14 cellular contexts compared by ENCODE assay signal in the genomic region with DNA sequence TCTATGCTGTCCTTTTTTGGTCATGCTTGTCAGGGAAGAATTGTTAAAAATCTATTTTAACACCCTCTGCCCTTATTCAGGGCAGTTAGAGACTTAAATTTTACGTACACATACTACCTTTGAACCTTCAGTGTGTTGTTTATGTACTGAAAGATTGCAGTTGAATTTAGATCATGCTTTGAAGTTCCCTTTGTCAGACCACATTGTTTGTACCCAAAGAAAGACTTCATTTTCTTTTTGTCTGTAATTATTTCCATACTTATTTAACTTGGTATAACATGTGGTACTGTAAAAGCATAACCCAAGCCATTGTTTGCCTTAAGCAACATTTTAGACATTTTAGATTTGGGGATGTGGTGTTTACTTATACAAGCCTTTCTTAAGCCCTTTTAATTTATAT.
DNase-seq lines count a peak whose midpoint lies in the region; ATAC-seq and TF ChIP-seq lines count a peak whose summit lies in the region.
"Had no signal": no experiment of that assay in that cellular context is flagged by ENCODE, and none has a peak within 500 bp of the region (broad histone marks: within the 10 kb centered on the region; RNA-seq: fewer than 3 reads in every experiment).

No MANE protein-coding gene starts in this region.

- H3K4me3 Mint-ChIP-seq in GM23338 = no peak overlapping the region
- H3K4me3 Mint-ChIP-seq: CD4-positive, alpha-beta memory T cell had no signal

- no peak overlapping the region for H2AFZ ChIP-seq in GM23338

- peaks cover 63% of the 10 kb centered on the region for H3K4me1 Mint-ChIP-seq in GM23338

- H3K4me3 ChIP-seq in GM23338 (no peak overlapping the region), HUES6 (ENCODE audit: low read depth, low read length) (no peak overlapping the region), ascending aorta (no peak overlapping the region), SJCRH30 (no peak overlapping the region)
- H3K4me3 ChIP-seq: A549 had no signal

- peak overlapping the region; percentile 100 for H3K27ac ChIP-seq in GM23338 (ENCODE audit: low read depth)
- peak overlapping the region; percentile 73 for H3K27ac ChIP-seq in HUES6 (ENCODE audit: low read depth, low read length)
- H3K27ac ChIP-seq in ascending aorta = no peak overlapping the region
- H3K27ac ChIP-seq in SJCRH30 = no peak overlapping the region
- H3K27ac ChIP-seq: A549, C4-2B, HL-60 had no signal

- intact Hi-C loops in ascending aorta (cut with DNase I) = no loop called here

- H3K4me2 ChIP-seq in GM23338 = peak overlapping the region; percentile 55; the same call in 1 of the 2 replicates
- H3K4me2 ChIP-seq: A549 had no signal

- no peaks in the 10 kb centered on the region for H3K9me2 ChIP-seq in GM23338 (ENCODE audit: insufficient read depth)

- peaks cover 47% of the 10 kb centered on the region for H3K79me2 ChIP-seq in GM23338 (replicated peaks; ENCODE audit: insufficient read depth)

- no peak for TF ChIP-seq CTCF in GM23338 (conservative IDR thresholded peaks at IDR 0.05; ENCODE audit: low read depth in 2 of 2)
- no peak for TF ChIP-seq CTCF in ascending aorta (IDR thresholded peaks at IDR 0.05)

- no peaks in the 10 kb centered on the region for H3K36me3 ChIP-seq in GM23338 (ENCODE audit: insufficient read depth)
- H3K36me3 ChIP-seq in HUES6 (ENCODE audit: control insufficient read depth, insufficient read depth, low read length) = peaks cover 14% of the 10 kb centered on the region; the same call in 1 of the 2 replicates
- H3K36me3 ChIP-seq in ascending aorta = no peaks in the 10 kb centered on the region
- H3K36me3 ChIP-seq in SJCRH30 = no peaks in the 10 kb centered on the region
- H3K36me3 ChIP-seq: BE2C had no signal

- peaks cover 66% of the 10 kb centered on the region for H3K4me1 ChIP-seq in GM23338 (ENCODE audit: insufficient read depth)
- H3K4me1 ChIP-seq in HUES6 (ENCODE audit: control insufficient read depth, insufficient read depth, low read length) = peaks cover 63% of the 10 kb centered on the region
- peaks cover 0 to 14% of the 10 kb centered on the region in 2 donors for H3K4me1 ChIP-seq in ascending aorta
- H3K4me1 ChIP-seq in SJCRH30 = no peaks in the 10 kb centered on the region
- H3K4me1 ChIP-seq: BE2C had no signal

- H3K27me3 Mint-ChIP-seq in GM23338 (ENCODE audit: insufficient read depth, low read depth, poor library complexity) = peaks cover 14% of the 10 kb centered on the region
- H3K27me3 Mint-ChIP-seq: CD4-positive, alpha-beta memory T cell had no signal

- peak overlapping the region; percentile 97 for H3K27ac Mint-ChIP-seq in GM23338
- H3K27ac Mint-ChIP-seq: CD4-positive, alpha-beta memory T cell had no signal

- H3K36me3 Mint-ChIP-seq in GM23338 (ENCODE audit: low read depth) = peaks cover 24% of the 10 kb centered on the region

- H3K9me3 Mint-ChIP-seq in GM23338 = no peaks in the 10 kb centered on the region; the same call in 2 of the 3 replicates
- H3K9me3 Mint-ChIP-seq: CD4-positive, alpha-beta memory T cell had no signal

- peaks cover 29% of the 10 kb centered on the region for H3F3A ChIP-seq in GM23338 (replicated peaks; ENCODE audit: low read depth)

- H3K9me3 ChIP-seq in HUES6 (ENCODE audit: control insufficient read depth, insufficient read depth, low read depth, low read length) = no peaks in the 10 kb centered on the region
- no peaks in the 10 kb centered on the region for H3K9me3 ChIP-seq in ascending aorta
- no peaks in the 10 kb centered on the region for H3K9me3 ChIP-seq in SJCRH30 (replicated peaks)
- H3K9me3 ChIP-seq: A549, BE2C had no signal

- no peaks in the 10 kb centered on the region for H4K20me1 ChIP-seq in GM23338 (replicated peaks; ENCODE audit: insufficient read depth)

- H3K9ac ChIP-seq in HUES6 (ENCODE audit: low read length) = no peak overlapping the region

- H3K27me3 ChIP-seq in GM23338 (ENCODE audit: insufficient read depth) (no peaks in the 10 kb centered on the region), HUES6 (ENCODE audit: control insufficient read depth, insufficient read depth, low read length) (no peaks in the 10 kb centered on the region), ascending aorta (no peaks in the 10 kb centered on the region), SJCRH30 (no peaks in the 10 kb centered on the region)
- H3K27me3 ChIP-seq: BE2C had no signal

- ATAC-seq in GM23338 (no peak), esophagus mucosa (no peak)

- DNase-seq in GM23338 (ENCODE audit: low spot score) = no peak
- peak; percentile 38 for DNase-seq in foreskin melanocyte
- DNase-seq in ascending aorta (ENCODE audit: low spot score in 2 of 2) = no peak
- DNase-seq in SJCRH30 = no peak
- DNase-seq: BE2C; CD4-positive, alpha-beta memory T cell; DMS153; DMS79 treated with DMSO at 0.1 percent for 48 hours; EL had no signal

TF ChIP-seq in GM23338, 12 proteins besides CTCF, POLR2A, EP300 and RAD21:
- TF ChIP-seq, protein P1, sequence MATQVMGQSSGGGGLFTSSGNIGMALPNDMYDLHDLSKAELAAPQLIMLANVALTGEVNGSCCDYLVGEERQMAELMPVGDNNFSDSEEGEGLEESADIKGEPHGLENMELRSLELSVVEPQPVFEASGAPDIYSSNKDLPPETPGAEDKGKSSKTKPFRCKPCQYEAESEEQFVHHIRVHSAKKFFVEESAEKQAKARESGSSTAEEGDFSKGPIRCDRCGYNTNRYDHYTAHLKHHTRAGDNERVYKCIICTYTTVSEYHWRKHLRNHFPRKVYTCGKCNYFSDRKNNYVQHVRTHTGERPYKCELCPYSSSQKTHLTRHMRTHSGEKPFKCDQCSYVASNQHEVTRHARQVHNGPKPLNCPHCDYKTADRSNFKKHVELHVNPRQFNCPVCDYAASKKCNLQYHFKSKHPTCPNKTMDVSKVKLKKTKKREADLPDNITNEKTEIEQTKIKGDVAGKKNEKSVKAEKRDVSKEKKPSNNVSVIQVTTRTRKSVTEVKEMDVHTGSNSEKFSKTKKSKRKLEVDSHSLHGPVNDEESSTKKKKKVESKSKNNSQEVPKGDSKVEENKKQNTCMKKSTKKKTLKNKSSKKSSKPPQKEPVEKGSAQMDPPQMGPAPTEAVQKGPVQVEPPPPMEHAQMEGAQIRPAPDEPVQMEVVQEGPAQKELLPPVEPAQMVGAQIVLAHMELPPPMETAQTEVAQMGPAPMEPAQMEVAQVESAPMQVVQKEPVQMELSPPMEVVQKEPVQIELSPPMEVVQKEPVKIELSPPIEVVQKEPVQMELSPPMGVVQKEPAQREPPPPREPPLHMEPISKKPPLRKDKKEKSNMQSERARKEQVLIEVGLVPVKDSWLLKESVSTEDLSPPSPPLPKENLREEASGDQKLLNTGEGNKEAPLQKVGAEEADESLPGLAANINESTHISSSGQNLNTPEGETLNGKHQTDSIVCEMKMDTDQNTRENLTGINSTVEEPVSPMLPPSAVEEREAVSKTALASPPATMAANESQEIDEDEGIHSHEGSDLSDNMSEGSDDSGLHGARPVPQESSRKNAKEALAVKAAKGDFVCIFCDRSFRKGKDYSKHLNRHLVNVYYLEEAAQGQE (IDR thresholded peaks at IDR 0.05; ENCODE audit: unreplicated experiment) = no peak

Comparison
In these comparisons a context has a peak if more than half of its experiments do, and no peak if none do; other contexts are left out.
1. H3K27ac ChIP-seq: peak in GM23338 (single experiment) and HUES6 (single experiment); none in ascending aorta (0 of 2) and SJCRH30 (single experiment).